9 cellular contexts compared by ENCODE assay signal in the genomic region with DNA sequence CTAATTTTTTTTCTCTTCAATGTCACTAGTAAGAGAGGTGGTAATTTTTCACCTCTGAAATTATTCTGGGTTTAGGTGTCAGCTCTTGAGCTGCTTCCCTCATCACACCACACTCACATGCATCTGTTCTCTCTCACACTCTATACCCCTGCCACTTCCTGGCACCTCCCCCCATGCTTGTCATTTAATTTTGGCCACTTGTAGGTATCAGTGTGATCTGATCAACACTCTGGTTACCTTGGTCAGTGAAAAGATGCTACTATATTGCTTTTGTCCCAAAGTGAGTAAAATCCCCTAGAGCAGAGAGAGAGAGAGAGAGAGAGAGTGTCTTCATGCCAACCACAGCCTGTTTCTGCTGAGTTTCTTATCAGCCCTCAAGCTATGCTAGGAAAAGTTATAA. TPM values are rescaled to one million over a fixed set of nuclear protein-coding genes. Genes with fewer than 3 reads are reported as not detected.
DNase-seq lines count a peak whose midpoint lies in the region; ATAC-seq and TF ChIP-seq lines count a peak whose summit lies in the region.
"Had no signal": no experiment of that assay in that cellular context is flagged by ENCODE, and none has a peak within 500 bp of the region (broad histone marks: within the 10 kb centered on the region; RNA-seq: fewer than 3 reads in every experiment).

No MANE protein-coding gene starts in this region.

- POLR2A ChIA-PET in HEK293 (lab: Yijun Ruan, JAX), result no interaction called here

- TF ChIP-seq CTCF in HEK293 (tag by site-specific recombination; IDR thresholded peaks at IDR 0.05) (no peak), CD14-positive monocyte (IDR thresholded peaks at IDR 0.05) (no peak)

- H3K4ac ChIP-seq in mesendoderm (ENCODE audit: low read depth, low read length), result no peak overlapping the region

- H3K9me3 ChIP-seq in HEK293 (ENCODE audit: control insufficient read depth, insufficient read depth, low read depth, low read length), result no peaks in the 10 kb centered on the region

- H3K23ac ChIP-seq in mesendoderm (ENCODE audit: low read length), result no peak overlapping the region

- H3K9me3 Mint-ChIP-seq in T-helper 2 cell treated with Interferon-gamma antibody and Interleukin-4, amounts not matched to agents 5 μg/mL and 100 μg/mL, for 36 hours, result no peaks in the 10 kb centered on the region
- H3K9me3 Mint-ChIP-seq in CD14-positive monocyte, result no peaks in the 10 kb centered on the region

- H3K27ac Mint-ChIP-seq in T-helper 2 cell treated with Interferon-gamma antibody and Interleukin-4, amounts not matched to agents 5 μg/mL and 100 μg/mL, for 36 hours, result peak overlapping the region; percentile 55
- peak overlapping the region in 1 of 7 donors; percentile 67 for H3K27ac Mint-ChIP-seq in CD14-positive monocyte

- no peaks in the 10 kb centered on the region for H3K79me2 ChIP-seq in mesendoderm (ENCODE audit: control insufficient read depth, insufficient read depth, low read length)

- H2BK120ac ChIP-seq in mesendoderm (ENCODE audit: low read depth, low read length), result no peak overlapping the region

- peaks cover 77% of the 10 kb centered on the region for H3K36me3 Mint-ChIP-seq in T-helper 2 cell treated with Interferon-gamma antibody and Interleukin-4, amounts not matched to agents 5 μg/mL and 100 μg/mL, for 36 hours (ENCODE audit: low read depth)
- peaks cover 56 to 68% of the 10 kb centered on the region in 2 donors for H3K36me3 Mint-ChIP-seq in CD14-positive monocyte

- H3K4me1 Mint-ChIP-seq in T-helper 2 cell treated with Interferon-gamma antibody and Interleukin-4, amounts not matched to agents 5 μg/mL and 100 μg/mL, for 36 hours (ENCODE audit: low read depth), result peaks cover 61% of the 10 kb centered on the region
- no peaks in the 10 kb centered on the region for H3K4me1 Mint-ChIP-seq in CD14-positive monocyte

- no peak overlapping the region for H3K4me3 ChIP-seq in HEK293 (ENCODE audit: low read depth, low read length)
- no peak overlapping the region for H3K4me3 ChIP-seq in mesendoderm (ENCODE audit: low read length)

- no peak overlapping the region for H3K4me2 ChIP-seq in mesendoderm (ENCODE audit: low read length)

- H3K18ac ChIP-seq in mesendoderm (ENCODE audit: low read length), result no peak overlapping the region

- no peak overlapping the region for H3K56ac ChIP-seq in mesendoderm (ENCODE audit: low read length)

- no peaks in the 10 kb centered on the region for H3K4me1 ChIP-seq in HEK293 (ENCODE audit: control insufficient read depth, insufficient read depth, low read length)
- H3K4me1 ChIP-seq in mesendoderm (ENCODE audit: control insufficient read depth, low read depth, low read length), result no peaks in the 10 kb centered on the region

- peak; percentile 57 for ATAC-seq in GM18861 (IDR thresholded peaks at IDR 0.05; ENCODE audit: unreplicated experiment)

- no peak overlapping the region for H4K8ac ChIP-seq in mesendoderm (ENCODE audit: low read depth, low read length)

- CTCF ChIA-PET in HEK293 (lab: Yijun Ruan, JAX), result no interaction called here

- H3K36me3 ChIP-seq in HEK293 (ENCODE audit: control insufficient read depth in 2 of 2, insufficient read depth in 1 of 2, low read length in 2 of 2), result peaks cover 12 to 45% of the 10 kb centered on the region in 2 experiments
- H3K36me3 ChIP-seq in mesendoderm (ENCODE audit: control insufficient read depth, insufficient read depth, low read length), result peaks cover 2% of the 10 kb centered on the region

- H2BK5ac ChIP-seq in mesendoderm (ENCODE audit: low read length), result no peak overlapping the region

- H3K27ac ChIP-seq in HEK293 (ENCODE audit: extremely low read depth, low read depth, low read length), result no peak overlapping the region
- no peak overlapping the region for H3K27ac ChIP-seq in mesendoderm (ENCODE audit: low read depth, low read length)

- DNase-seq in T-helper 2 cell treated with Interferon-gamma antibody and Interleukin-4, amounts not matched to agents 5 μg/mL and 100 μg/mL, for 36 hours (ENCODE audit: low spot score), result peak; percentile 24
- DNase-seq in mesendoderm (peak; percentile 50), NCI-H1105 treated with DMSO at 0.1 percent for 48 hours (lab: John Stamatoyannopoulos, UW) (no peak), CD14-positive monocyte (ENCODE audit: low spot score) (no peak), NCI-H1694 treated with DMSO at 0.1 percent for 48 hours (lab: John Stamatoyannopoulos, UW) (no peak), DMS79 treated with DMSO at 0.1 percent for 48 hours (lab: John Stamatoyannopoulos, UW) (no peak)
- DNase-seq: posterior cingulate gyrus had no signal

- intact Hi-C loops in CD14-positive monocyte (cut with micrococcal nuclease), result no loop called here

- H3K4me3 Mint-ChIP-seq in T-helper 2 cell treated with Interferon-gamma antibody and Interleukin-4, amounts not matched to agents 5 μg/mL and 100 μg/mL, for 36 hours, result peak overlapping the region; percentile 27
- no peak overlapping the region for H3K4me3 Mint-ChIP-seq in CD14-positive monocyte

- no peak overlapping the region for H3K9ac ChIP-seq in mesendoderm (ENCODE audit: low read length)

- no peak overlapping the region for H2BK15ac ChIP-seq in mesendoderm (replicated peaks; ENCODE audit: low read depth)

- no peak overlapping the region for H2AK5ac ChIP-seq in mesendoderm (ENCODE audit: low read length)

- H3K79me1 ChIP-seq in mesendoderm (ENCODE audit: low read length), result no peaks in the 10 kb centered on the region

- H4K5ac ChIP-seq in mesendoderm (ENCODE audit: low read length), result no peak overlapping the region

- no peaks in the 10 kb centered on the region for H3K27me3 ChIP-seq in mesendoderm (ENCODE audit: insufficient read depth, low read length, poor library complexity)

- no peaks in the 10 kb centered on the region for H3K27me3 Mint-ChIP-seq in T-helper 2 cell treated with Interferon-gamma antibody and Interleukin-4, amounts not matched to agents 5 μg/mL and 100 μg/mL, for 36 hours (ENCODE audit: low read depth)
- no peaks in the 10 kb centered on the region for H3K27me3 Mint-ChIP-seq in CD14-positive monocyte (ENCODE audit: low read depth in 3 of 3)

TF ChIP-seq in HEK293, 187 proteins besides CTCF, POLR2A, EP300 and RAD21:
- TF ChIP-seq, protein P1, sequence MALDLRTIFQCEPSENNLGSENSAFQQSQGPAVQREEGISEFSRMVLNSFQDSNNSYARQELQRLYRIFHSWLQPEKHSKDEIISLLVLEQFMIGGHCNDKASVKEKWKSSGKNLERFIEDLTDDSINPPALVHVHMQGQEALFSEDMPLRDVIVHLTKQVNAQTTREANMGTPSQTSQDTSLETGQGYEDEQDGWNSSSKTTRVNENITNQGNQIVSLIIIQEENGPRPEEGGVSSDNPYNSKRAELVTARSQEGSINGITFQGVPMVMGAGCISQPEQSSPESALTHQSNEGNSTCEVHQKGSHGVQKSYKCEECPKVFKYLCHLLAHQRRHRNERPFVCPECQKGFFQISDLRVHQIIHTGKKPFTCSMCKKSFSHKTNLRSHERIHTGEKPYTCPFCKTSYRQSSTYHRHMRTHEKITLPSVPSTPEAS (tag by site-specific recombination; IDR thresholded peaks at IDR 0.05), result no peak
- TF ChIP-seq ZNF704 (tag by site-specific recombination; IDR thresholded peaks at IDR 0.05) (no peak), ZNF596 (tag by site-specific recombination; IDR thresholded peaks at IDR 0.05) (peak; percentile 53; the same call in 1 of the 2 replicates)

RNA-seq across cellular contexts. Expression of gene STK17A, which starts 42.5 kb away (rescaled TPM):
- polyA plus RNA-seq in mesendoderm (2013, experiment 1 of 2), result 10.7 TPM
- polyA plus RNA-seq in mesendoderm (2013, experiment 2 of 2), result 10.8 TPM
- 10 to 100 TPM in 1 of 2 donors, 1 to 10 TPM in 1; 9.5 to 14.1 TPM for polyA plus RNA-seq in CD14-positive monocyte

Comparison
In these comparisons a context has a peak if more than half of its experiments do, and no peak if none do; other contexts are left out.
1. DNase-seq: peak in T-helper 2 cell treated with Interferon-gamma antibody and Interleukin-4, amounts not matched to agents 5 μg/mL and 100 μg/mL, for 36 hours (single experiment) and mesendoderm (single experiment); none in NCI-H1105 treated with DMSO at 0.1 percent for 48 hours (single experiment), CD14-positive monocyte (single experiment), NCI-H1694 treated with DMSO at 0.1 percent for 48 hours (single experiment) and DMS79 treated with DMSO at 0.1 percent for 48 hours (single experiment).